21 cellular contexts compared by ENCODE assay signal in the genomic region with DNA sequence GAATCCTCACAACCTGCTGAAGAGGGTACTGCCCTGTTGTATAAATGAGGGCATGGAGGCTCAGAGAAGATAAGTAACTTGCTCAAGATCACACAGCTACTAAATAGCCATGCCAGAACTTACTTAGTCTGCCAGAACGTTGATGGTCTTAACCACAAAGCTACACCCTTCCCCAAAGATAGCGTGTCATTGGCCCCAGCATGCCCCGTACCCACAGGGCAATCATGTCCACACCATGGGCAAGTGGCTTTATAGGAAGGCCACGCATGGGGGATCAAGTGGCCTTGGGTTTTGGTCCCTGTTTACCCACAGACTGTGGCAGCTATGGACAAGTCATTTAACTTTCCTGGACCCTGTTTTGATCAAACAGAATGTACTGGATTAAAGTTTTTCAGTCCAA. TPM values are rescaled to one million over a fixed set of nuclear protein-coding genes. Genes with fewer than 3 reads are reported as not detected.
DNase-seq lines count a peak whose midpoint lies in the region; ATAC-seq, FAIRE-seq and TF ChIP-seq lines count a peak whose summit lies in the region.
"Had no signal": no experiment of that assay in that cellular context is flagged by ENCODE, and none has a peak within 500 bp of the region (broad histone marks: within the 10 kb centered on the region; RNA-seq: fewer than 3 reads in every experiment).

No MANE protein-coding gene starts in this region.

- no peak overlapping the region for H3K9ac ChIP-seq in HepG2 (ENCODE audit: insufficient read depth, low read depth, low read length)
- no peak overlapping the region for H3K9ac ChIP-seq in trophoblast cell (ENCODE audit: low read length)
- H3K9ac ChIP-seq: BLaER1 had no signal

- H4K8ac ChIP-seq in trophoblast cell (ENCODE audit: low read depth, low read length) = no peak overlapping the region

- no peak for ATAC-seq in HepG2
- ATAC-seq in right lobe of liver = no peak
- no peak for ATAC-seq in T-cell (replicated peaks in 1 of 4)
- ATAC-seq in central memory CD8-positive, alpha-beta T cell (replicated peaks; ENCODE audit: extremely low read depth, poor library complexity, severe bottlenecking) = no peak
- ATAC-seq in GM18867 (IDR thresholded peaks at IDR 0.05; ENCODE audit: unreplicated experiment) = no peak
- no peak for ATAC-seq in HG03354 (IDR thresholded peaks at IDR 0.05; ENCODE audit: poor library complexity, severe bottlenecking, unreplicated experiment)

- no peak overlapping the region for H2BK5ac ChIP-seq in trophoblast cell (ENCODE audit: low read depth, low read length, poor library complexity)

- no peaks in the 10 kb centered on the region for H3K79me1 ChIP-seq in trophoblast cell (ENCODE audit: low read length)

- peak overlapping the region; percentile 58 for H3K27ac ChIP-seq in HepG2 (ENCODE audit: extremely low read length, insufficient read depth, low read length)
- no peak overlapping the region for H3K27ac ChIP-seq in right lobe of liver
- no peak overlapping the region for H3K27ac ChIP-seq in trophoblast cell (ENCODE audit: low read depth, low read length)
- H3K27ac ChIP-seq: BLaER1 had no signal

- H3K14ac ChIP-seq in trophoblast cell (ENCODE audit: low read length) = peak overlapping the region; percentile 24

- no peak overlapping the region for H4K12ac ChIP-seq in trophoblast cell (ENCODE audit: low read depth, low read length)

- H2BK120ac ChIP-seq in trophoblast cell (ENCODE audit: insufficient read depth, low read length, poor library complexity) = no peak overlapping the region

- no peak overlapping the region for H4K91ac ChIP-seq in trophoblast cell (ENCODE audit: low read depth, low read length)

- TF ChIP-seq EP300 in HepG2 (IDR thresholded peaks at IDR 0.05; ENCODE audit: low read depth in 2 of 2, low read length in 2 of 2) (no peak), HepG2 (CRISPR knock-in tag; IDR thresholded peaks at IDR 0.05; ENCODE audit: borderline replicate concordance) (no peak)

- peak overlapping the region; percentile 51 to 66 for H3K27ac Mint-ChIP-seq in T-cell
- H3K27ac Mint-ChIP-seq in central memory CD8-positive, alpha-beta T cell (ENCODE audit: low read depth) = peak overlapping the region; percentile 16
- H3K27ac Mint-ChIP-seq: CD14-positive monocyte, H9, IgD-negative memory B cell had no signal

- no peak for TF ChIP-seq RAD21 in HepG2 (CRISPR knock-in tag; IDR thresholded peaks at IDR 0.05)

- no peak overlapping the region for H2AK5ac ChIP-seq in trophoblast cell (ENCODE audit: low read length)

- intact Hi-C loops in HepG2 (cut with micrococcal nuclease; ENCODE audit: unreplicated experiment) (loop anchor here (2.0 to 5.0 kb wide), 2 partner anchors 17 to 170 kb away; a partner anchor contains a TSS), right lobe of liver (cut with DNase I) (no loop called here)

- H3K4me3 ChIP-seq in HepG2 (replicated peaks in 1 of 3; ENCODE audit: insufficient read depth in 1 of 3, low read depth in 2 of 3, low read length in 3 of 3) = no peak overlapping the region
- H3K4me3 ChIP-seq in right lobe of liver = no peak overlapping the region
- no peak overlapping the region for H3K4me3 ChIP-seq in trophoblast cell (ENCODE audit: low read depth, low read length)
- H3K4me3 ChIP-seq: BLaER1 had no signal

- CTCF ChIA-PET in HepG2 (lab: Yijun Ruan, JAX; ENCODE audit: low intra/inter-chr PET ratio, low total read pairs) (no interaction called here), T-cell (lab: Charles Lee) (interaction anchor here in 1 of 2 donors (1.1 to 1.6 kb wide), 4 partner anchors 8 to 164 kb away, joined by 3 to 10 read pairs (median 5); no protein-coding TSS in a partner anchor)

- H3K4me2 ChIP-seq in HepG2 (ENCODE audit: low read depth, low read length) (peak overlapping the region; percentile 60; the same call in 1 of the 2 replicates), trophoblast cell (ENCODE audit: low read length) (no peak overlapping the region)
- H3K4me2 ChIP-seq: BLaER1 had no signal

- H3K4me1 Mint-ChIP-seq in T-cell = peaks cover 70 to 82% (median 76%) of the 10 kb centered on the region in 3 donors
- H3K4me1 Mint-ChIP-seq in central memory CD8-positive, alpha-beta T cell = peaks cover 71% of the 10 kb centered on the region

- H2AFZ ChIP-seq in HepG2 (ENCODE audit: low read length) (no peak overlapping the region), trophoblast cell (ENCODE audit: insufficient read depth, low read length, poor library complexity) (no peak overlapping the region)

- no peaks in the 10 kb centered on the region for H4K20me1 ChIP-seq in HepG2 (ENCODE audit: insufficient read depth, low read length)
- H4K20me1 ChIP-seq: BLaER1 had no signal

- no peak overlapping the region for H3K23ac ChIP-seq in trophoblast cell (ENCODE audit: low read length)

- TF ChIP-seq CTCF in HepG2 (CRISPR knock-in tag; IDR thresholded peaks at IDR 0.05) = no peak
- TF ChIP-seq CTCF in right lobe of liver (IDR thresholded peaks at IDR 0.05) = no peak

- no peak for TF ChIP-seq POLR2A in HepG2 (IDR thresholded peaks at IDR 0.05; ENCODE audit: insufficient read depth in 1 of 2, low read depth in 2 of 2, low read length in 2 of 2)
- TF ChIP-seq POLR2A in right lobe of liver (IDR thresholded peaks at IDR 0.05) = no peak

- H3K36me3 ChIP-seq in HepG2 (replicated peaks in 1 of 2; ENCODE audit: control insufficient read depth in 1 of 2, insufficient read depth in 2 of 2, low read length in 2 of 2) (no peaks in the 10 kb centered on the region), right lobe of liver (no peaks in the 10 kb centered on the region), trophoblast cell (ENCODE audit: control insufficient read depth in 1 of 2, insufficient read depth in 2 of 2, low read length in 2 of 2) (no peaks in the 10 kb centered on the region)
- H3K36me3 ChIP-seq: BLaER1 had no signal

- no peak for FAIRE-seq in HepG2 (lab: Jason Lieb, UNC)
- FAIRE-seq: GM12892, GM18507, HTR-8/SVneo had no signal

- H3K9me3 ChIP-seq in HepG2 (ENCODE audit: low read length) (no peaks in the 10 kb centered on the region), right lobe of liver (no peaks in the 10 kb centered on the region), trophoblast cell (ENCODE audit: insufficient read depth, low read depth, low read length) (no peaks in the 10 kb centered on the region)
- H3K9me3 ChIP-seq: BLaER1 had no signal

- H3K79me2 ChIP-seq in HepG2 (ENCODE audit: insufficient read depth, low read length) (no peaks in the 10 kb centered on the region), trophoblast cell (ENCODE audit: control insufficient read depth, insufficient read depth, low read length, poor library complexity) (no peaks in the 10 kb centered on the region)

- 60% methylated on average over 1 of the region's 4 CpGs for whole genome bisulfite sequencing in HepG2 (ENCODE audit: low lambda C conversion rate)
- 64% methylated on average over 4 of the region's 4 CpGs for WGBS in right lobe of liver (ENCODE audit: insufficient coverage, low coverage, low lambda C conversion rate, missing lambda C conversion rate)
- WGBS in trophoblast cell (ENCODE audit: extremely low coverage, insufficient coverage, insufficient read length) = no CpG with 5 or more reads among the region's 4 CpGs

- in situ Hi-C loops in HepG2 (cut with HindIII; ENCODE audit: extremely low pct_ligation_motif_present, low pct_unique_long_range_greater_than_20kb) = no loop called here

- no TSS peak for BruUV-seq in HepG2 (replicated peaks; lab: Mats Ljungman, UMichigan)

- no peak overlapping the region for H3K4me3 Mint-ChIP-seq in T-cell
- no peak overlapping the region for H3K4me3 Mint-ChIP-seq in central memory CD8-positive, alpha-beta T cell
- H3K4me3 Mint-ChIP-seq: CD14-positive monocyte, H9, IgD-negative memory B cell had no signal

- H2BK12ac ChIP-seq in trophoblast cell (ENCODE audit: low read length) = no peak overlapping the region

- POLR2A ChIA-PET in HepG2 (lab: Yijun Ruan, JAX) (interaction anchor here (3.0 to 3.8 kb wide), 2 partner anchors 17 to 172 kb away, joined by 19 to 42 read pairs; a partner anchor contains a TSS), T-cell (lab: Charles Lee) (no interaction called here)

- H3K4me1 ChIP-seq in HepG2 (ENCODE audit: insufficient read depth, low read length) = peaks cover 60% of the 10 kb centered on the region
- no peaks in the 10 kb centered on the region for H3K4me1 ChIP-seq in right lobe of liver
- no peaks in the 10 kb centered on the region for H3K4me1 ChIP-seq in trophoblast cell (ENCODE audit: control insufficient read depth in 1 of 2, insufficient read depth in 2 of 2, low read length in 2 of 2)

- no peaks in the 10 kb centered on the region for H3K27me3 ChIP-seq in HepG2 (ENCODE audit: control insufficient read depth in 1 of 2, insufficient read depth in 2 of 2, low read length in 2 of 2)
- H3K27me3 ChIP-seq in right lobe of liver = peaks cover 0 to 3% of the 10 kb centered on the region in 2 donors
- H3K27me3 ChIP-seq in trophoblast cell (ENCODE audit: insufficient read depth, low read length) = no peaks in the 10 kb centered on the region
- H3K27me3 ChIP-seq: BLaER1 had no signal

- H3K27me3 Mint-ChIP-seq in T-cell = no peaks in the 10 kb centered on the region
- no peaks in the 10 kb centered on the region for H3K27me3 Mint-ChIP-seq in central memory CD8-positive, alpha-beta T cell
- H3K27me3 Mint-ChIP-seq: IgD-negative memory B cell had no signal

- no peak overlapping the region for H3K18ac ChIP-seq in trophoblast cell (ENCODE audit: low read length)

- no peaks in the 10 kb centered on the region for H3K9me3 Mint-ChIP-seq in T-cell
- no peaks in the 10 kb centered on the region for H3K9me3 Mint-ChIP-seq in central memory CD8-positive, alpha-beta T cell
- H3K9me3 Mint-ChIP-seq: H9, IgD-negative memory B cell had no signal

- no peak overlapping the region for H3K4ac ChIP-seq in trophoblast cell (ENCODE audit: low read depth, low read length)

- DNase-seq in HepG2 (ENCODE audit: low spot score) (no peak), right lobe of liver (no peak), T-cell (no peak), trophoblast cell (no peak), H4 (ENCODE audit: low spot score) (no peak)
- DNase-seq in central memory CD8-positive, alpha-beta T cell (ENCODE audit: low spot score in 2 of 2) = no peak
- DNase-seq: 8988T, DMS153, DMS79, GDM1, GOT3, H9, KBM-7 had no signal

- H3K36me3 Mint-ChIP-seq in T-cell = no peaks in the 10 kb centered on the region
- peaks cover 2% of the 10 kb centered on the region for H3K36me3 Mint-ChIP-seq in central memory CD8-positive, alpha-beta T cell (ENCODE audit: insufficient read depth)
- H3K36me3 Mint-ChIP-seq: CD14-positive monocyte, IgD-negative memory B cell had no signal

RNA-seq across cellular contexts. Expression of a gene that starts 15.9 kb away (rescaled TPM):
- total RNA-seq in HepG2 (2016; rRNA removed; fragmentation: Illumina TruSeq; extraction: Trizol) = 23.1 and 32.8 TPM in 2 replicates
- 4.0 TPM in 2 replicates for total RNA-seq in HepG2 (2016; cell fraction: cytosol; rRNA removed; fragmentation: Illumina TruSeq; extraction: Trizol; ENCODE audit: low read depth)
- 21.8 and 28.1 TPM in 2 replicates for total RNA-seq in HepG2 (2016; cell fraction: insoluble cytoplasmic fraction; rRNA removed; fragmentation: Illumina TruSeq; extraction: Trizol)
- 17.0 and 18.1 TPM in 2 replicates for total RNA-seq in HepG2 (2016; cell fraction: membrane; rRNA removed; fragmentation: Illumina TruSeq; extraction: Trizol)
- total RNA-seq in HepG2 (2016; cell fraction: nucleus; rRNA removed; fragmentation: Illumina TruSeq; extraction: Trizol) = 24.9 and 26.4 TPM in 2 replicates
- 10.3 and 14.8 TPM in 2 replicates for polyA plus RNA-seq in HepG2 (2011; rRNA removed)
- polyA plus RNA-seq in HepG2 (2011; cell fraction: cytosol; rRNA removed) = 9.2 and 9.4 TPM in 2 replicates
- 10.3 and 12.6 TPM in 2 replicates for polyA plus RNA-seq in HepG2 (2011; cell fraction: nucleus; rRNA removed)
- polyA plus RNA-seq in HepG2 (2012) = 9.0 and 10.3 TPM in 2 replicates
- 2.0 and 2.2 TPM in 2 replicates for polyA plus RNA-seq in HepG2 (2016; cell fraction: cytosol; fragmentation: Illumina TruSeq; extraction: Trizol; ENCODE audit: low read depth)
- 29.1 and 30.2 TPM in 2 replicates for polyA plus RNA-seq in HepG2 (2016; cell fraction: insoluble cytoplasmic fraction; fragmentation: Illumina TruSeq; extraction: Trizol; ENCODE audit: low read depth)
- 7.6 and 8.1 TPM in 2 replicates for polyA plus RNA-seq in HepG2 (2016; cell fraction: membrane; fragmentation: Illumina TruSeq; extraction: Trizol; ENCODE audit: low read depth)
- polyA plus RNA-seq in HepG2 (2016; cell fraction: nucleus; fragmentation: Illumina TruSeq; extraction: Trizol; ENCODE audit: insufficient read depth, low read depth) = 19.5 and 19.8 TPM in 2 replicates
- 11.4 and 21.5 TPM in 2 replicates for polyA minus RNA-seq in HepG2 (2011; rRNA and poly(A)+ RNA removed; ENCODE audit: low replicate concordance)
- polyA minus RNA-seq in HepG2 (2011; cell fraction: cytosol; rRNA and poly(A)+ RNA removed) = 14.4 and 17.7 TPM in 2 replicates
- 21.6 and 31.8 TPM in 2 replicates for polyA minus RNA-seq in HepG2 (2011; cell fraction: nucleus; rRNA and poly(A)+ RNA removed)
- total RNA-seq in right lobe of liver = 1 to 10 TPM; 1.0 to 2.9 (median 1.6) TPM
- total RNA-seq in T-cell = 100 to 1,000 TPM in 4 of 5 donors, 10 to 100 TPM in 1; 93.4 to 132 (median 124) TPM
- 21.0 and 22.3 TPM in 2 replicates for polyA plus RNA-seq in trophoblast cell (2013)
- 3.1 and 3.8 TPM in 2 replicates for total RNA-seq in H4 (2014; rRNA removed; shearing (Covaris generic))
